21 cellular contexts compared by ENCODE assay signal in the genomic region with DNA sequence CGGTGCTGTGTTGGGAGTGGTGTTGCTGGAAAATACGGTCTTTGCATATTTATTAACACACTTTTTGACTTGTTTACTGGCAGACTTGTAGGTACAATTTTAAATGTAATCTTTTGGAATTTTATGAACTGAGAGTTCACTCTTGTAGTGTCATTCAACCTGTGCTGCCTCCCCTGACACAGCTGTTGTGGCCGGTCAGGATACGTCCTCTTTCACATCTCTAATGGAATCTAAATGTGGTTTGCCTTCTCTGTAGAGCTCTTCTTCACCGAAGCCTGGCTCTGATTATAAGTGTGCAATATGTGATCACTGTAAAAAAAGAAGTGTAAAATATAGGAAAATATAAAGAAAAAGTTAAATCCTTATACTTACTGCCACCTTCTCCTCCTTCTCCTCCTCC.
"Had no signal": no experiment of that assay in that cellular context is flagged by ENCODE, and none has a peak within 500 bp of the region (broad histone marks: within the 10 kb centered on the region; RNA-seq: fewer than 3 reads in every experiment).

No MANE protein-coding gene starts in this region.

- H3K4me3 ChIP-seq: lower lobe of right lung, neural progenitor cell, skin epidermis, stomach, thoracic aorta, upper lobe of right lung had no signal

- H3K36me3 ChIP-seq: lower lobe of right lung, neural progenitor cell, thoracic aorta, upper lobe of right lung had no signal

- H2AFZ ChIP-seq: neural progenitor cell had no signal

- H3K9me3 ChIP-seq: lower lobe of right lung, stomach, thoracic aorta, upper lobe of right lung had no signal

- DNase-seq: activated CD4-positive, alpha-beta T cell treated with anti-CD3 and anti-CD28 coated beads, Interleukin-2, amount 10 ng/mL, durations not matched to agents 7 days and 5 days; activated CD8-positive, alpha-beta T cell treated with anti-CD3 and anti-CD28 coated beads, Interleukin-2, amount 10 ng/mL, durations not matched to agents 7 days and 5 days; activated naive CD4-positive, alpha-beta T cell treated with anti-CD3 and anti-CD28 coated beads, Interleukin-2, amount 10 ng/mL, durations not matched to agents 7 days and 5 days; activated T-cell treated with anti-CD3 and anti-CD28 coated beads, Interleukin-2, amount 50 U/mL, for 24 hours; aorta; cerebellar nuclear complex; effector memory CD4-positive, alpha-beta T cell; foreskin fibroblast; hippocampal formation; islet precursor cell; left colon; lower lobe of right lung; right cardiac atrium; stomach; T1000; upper lobe of right lung had no signal

- H3K9ac ChIP-seq: neural progenitor cell had no signal

- H3K27me3 Mint-ChIP-seq: activated CD4-positive, alpha-beta T cell treated with anti-CD3 and anti-CD28 coated beads, Interleukin-2, amount 10 ng/mL, durations not matched to agents 7 days and 5 days; activated naive CD4-positive, alpha-beta T cell treated with anti-CD3 and anti-CD28 coated beads, Interleukin-2, amount 10 ng/mL, durations not matched to agents 7 days and 5 days; activated T-cell treated with anti-CD3 and anti-CD28 coated beads, Interleukin-2, amount 50 U/mL, for 24 hours; progenitor cell of endocrine pancreas had no signal

- H3K27ac ChIP-seq: lower lobe of right lung, neural progenitor cell, upper lobe of right lung had no signal

- H3K27me3 ChIP-seq: neural progenitor cell, stomach, upper lobe of right lung had no signal

- H3K27ac Mint-ChIP-seq: activated CD4-positive, alpha-beta T cell treated with anti-CD3 and anti-CD28 coated beads, Interleukin-2, amount 10 ng/mL, durations not matched to agents 7 days and 5 days; activated CD8-positive, alpha-beta T cell treated with anti-CD3 and anti-CD28 coated beads, Interleukin-2, amount 10 ng/mL, durations not matched to agents 7 days and 5 days; activated naive CD4-positive, alpha-beta T cell treated with anti-CD3 and anti-CD28 coated beads, Interleukin-2, amount 10 ng/mL, durations not matched to agents 7 days and 5 days; activated T-cell treated with anti-CD3 and anti-CD28 coated beads, Interleukin-2, amount 50 U/mL, for 24 hours; neural progenitor cell; progenitor cell of endocrine pancreas had no signal

- H3K9me3 Mint-ChIP-seq: activated CD4-positive, alpha-beta T cell treated with anti-CD3 and anti-CD28 coated beads, Interleukin-2, amount 10 ng/mL, durations not matched to agents 7 days and 5 days; activated naive CD4-positive, alpha-beta T cell treated with anti-CD3 and anti-CD28 coated beads, Interleukin-2, amount 10 ng/mL, durations not matched to agents 7 days and 5 days; activated T-cell treated with anti-CD3 and anti-CD28 coated beads, Interleukin-2, amount 50 U/mL, for 24 hours; neural progenitor cell had no signal

- H3K4me3 Mint-ChIP-seq: activated CD4-positive, alpha-beta T cell treated with anti-CD3 and anti-CD28 coated beads, Interleukin-2, amount 10 ng/mL, durations not matched to agents 7 days and 5 days; activated CD8-positive, alpha-beta T cell treated with anti-CD3 and anti-CD28 coated beads, Interleukin-2, amount 10 ng/mL, durations not matched to agents 7 days and 5 days; activated naive CD4-positive, alpha-beta T cell treated with anti-CD3 and anti-CD28 coated beads, Interleukin-2, amount 10 ng/mL, durations not matched to agents 7 days and 5 days; activated T-cell treated with anti-CD3 and anti-CD28 coated beads, Interleukin-2, amount 50 U/mL, for 24 hours; neural progenitor cell had no signal

- H3K4me2 ChIP-seq: neural progenitor cell had no signal

- ATAC-seq: activated CD4-positive, CD25-positive, alpha-beta regulatory T cell treated with anti-CD3 and anti-CD28 coated beads, Interleukin-2, amount 50 U/mL, for 24 hours; activated CD8-positive, alpha-beta T cell treated with anti-CD3 and anti-CD28 coated beads, Interleukin-2, amount 10 ng/mL, durations not matched to agents 7 days and 5 days; left colon; lower lobe of right lung; right cardiac atrium; upper lobe of right lung had no signal
